8 cellular contexts compared by ENCODE assay signal in the genomic region with DNA sequence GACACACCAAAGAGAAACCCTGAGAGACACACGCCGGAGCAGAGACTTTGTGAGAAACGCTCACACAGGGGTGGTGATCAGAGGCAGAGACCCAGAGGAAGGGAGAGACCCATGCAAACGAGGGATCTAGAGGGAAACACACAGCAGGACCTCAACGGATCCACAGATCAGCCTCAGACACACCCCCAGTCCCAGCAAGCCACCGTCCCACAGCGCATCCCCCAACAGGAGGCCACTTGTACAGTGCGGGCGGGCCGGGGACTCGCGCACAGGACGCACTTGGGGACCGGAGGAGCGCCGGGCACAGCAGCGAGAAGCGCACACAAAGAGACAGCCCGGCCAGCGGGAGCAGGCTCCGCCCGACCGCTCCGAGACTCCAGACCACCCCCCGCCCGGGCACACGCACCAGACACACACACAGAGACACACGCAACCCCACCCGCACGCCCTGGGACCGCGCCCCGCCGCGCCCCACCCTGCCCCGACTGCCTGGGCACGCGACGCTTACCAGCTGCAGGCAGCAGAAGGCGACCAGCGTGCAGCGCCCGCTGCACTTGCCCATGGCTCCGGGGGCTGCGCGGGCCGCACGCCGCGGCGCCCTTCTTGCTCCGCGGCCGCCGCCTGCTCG. TPM values are rescaled to one million over a fixed set of nuclear protein-coding genes. Genes with fewer than 3 reads are reported as not detected.
DNase-seq lines count a peak whose midpoint lies in the region; ATAC-seq lines count a peak whose summit lies in the region.

No MANE protein-coding gene starts in this region.

- H3K36me3 ChIP-seq in SJCRH30, result no peaks in the 10 kb centered on the region

- DNase-seq in NCI-H82 (lab: John Stamatoyannopoulos, UW) (peak; percentile 61), NCI-H82 treated with DMSO at 0.1 percent for 48 hours (lab: John Stamatoyannopoulos, UW; ENCODE audit: unreplicated experiment) (no peak), SJCRH30 (peak; percentile 60 to 67), fibroblast of peridontal ligament (ENCODE audit: extremely low read depth) (peak; percentile 21), posterior cingulate gyrus (peak in 6 of 10 donors; percentile 15 to 85 (median 36)), posterior vena cava (ENCODE audit: low spot score) (no peak), sciatic nerve (ENCODE audit: low spot score) (no peak)

- ATAC-seq in sciatic nerve (no peak), HG03095 (IDR thresholded peaks at IDR 0.05; ENCODE audit: unreplicated experiment) (no peak)

- H3K9me3 ChIP-seq in SJCRH30 (replicated peaks), result no peaks in the 10 kb centered on the region

- H3K27me3 ChIP-seq in SJCRH30, result no peaks in the 10 kb centered on the region

- no peak overlapping the region for H3K27ac ChIP-seq in SJCRH30

- intact Hi-C loops in posterior cingulate gyrus (cut with DNase I), result loop anchor here (5.0 kb wide), 1 partner anchor 57 kb away; no protein-coding TSS in a partner anchor
- intact Hi-C loops in posterior vena cava (cut with DNase I), result loop anchor here in 1 of 2 donors (5.0 kb wide), 1 partner anchor 1577 kb away; no protein-coding TSS in a partner anchor
- intact Hi-C loops in sciatic nerve (cut with DNase I), result no loop called here

- H3K4me3 ChIP-seq in SJCRH30, result peak overlapping the region; percentile 65

- peaks cover 9% of the 10 kb centered on the region for H3K4me1 ChIP-seq in SJCRH30

RNA-seq across cellular contexts. Expression of gene NKAIN1, which starts 0.6 kb away (rescaled TPM):
- total RNA-seq in SJCRH30 (2014; rRNA removed; shearing (Covaris generic)), result 20.2 and 20.9 TPM in 2 replicates
- total RNA-seq in posterior vena cava, result under 1 TPM in 1 of 2 donors, not detected in 1; 0.28 TPM
- 0.13 TPM for total RNA-seq in sciatic nerve

RNA-seq across cellular contexts. Expression of gene SNRNP40, which starts 57.5 kb away (rescaled TPM):
- total RNA-seq in SJCRH30 (2014; rRNA removed; shearing (Covaris generic)), result 262 and 267 TPM in 2 replicates
- total RNA-seq in posterior vena cava, result 10 to 100 TPM; 28.6 to 32.6 TPM
- total RNA-seq in sciatic nerve, result 39.5 TPM

RNA-seq across cellular contexts. Expression of gene ZCCHC17, which starts 57.7 kb away (rescaled TPM):
- total RNA-seq in SJCRH30 (2014; rRNA removed; shearing (Covaris generic)), result 44.9 and 46.5 TPM in 2 replicates
- 10 to 100 TPM; 18.7 to 20.3 TPM for total RNA-seq in posterior vena cava
- total RNA-seq in sciatic nerve, result 27.1 TPM

Comparison
In these comparisons a context has a peak if more than half of its experiments do, and no peak if none do; other contexts are left out.
1. DNase-seq: peak in NCI-H82 (single experiment), SJCRH30 (2 of 2), fibroblast of peridontal ligament (single experiment) and posterior cingulate gyrus (6 of 10); none in NCI-H82 treated with DMSO at 0.1 percent for 48 hours (single experiment), posterior vena cava (single experiment) and sciatic nerve (single experiment).
2. RNA of gene NKAIN1, which starts 0.6 kb away (total RNA-seq): 20.2 to 20.9 TPM in SJCRH30; 0.28 TPM in posterior vena cava and 0.13 TPM in sciatic nerve (single experiment); every median in the first group is over 10 times any median in the second.